ENCODE assay signal across 1 cellular context in the genomic region with DNA sequence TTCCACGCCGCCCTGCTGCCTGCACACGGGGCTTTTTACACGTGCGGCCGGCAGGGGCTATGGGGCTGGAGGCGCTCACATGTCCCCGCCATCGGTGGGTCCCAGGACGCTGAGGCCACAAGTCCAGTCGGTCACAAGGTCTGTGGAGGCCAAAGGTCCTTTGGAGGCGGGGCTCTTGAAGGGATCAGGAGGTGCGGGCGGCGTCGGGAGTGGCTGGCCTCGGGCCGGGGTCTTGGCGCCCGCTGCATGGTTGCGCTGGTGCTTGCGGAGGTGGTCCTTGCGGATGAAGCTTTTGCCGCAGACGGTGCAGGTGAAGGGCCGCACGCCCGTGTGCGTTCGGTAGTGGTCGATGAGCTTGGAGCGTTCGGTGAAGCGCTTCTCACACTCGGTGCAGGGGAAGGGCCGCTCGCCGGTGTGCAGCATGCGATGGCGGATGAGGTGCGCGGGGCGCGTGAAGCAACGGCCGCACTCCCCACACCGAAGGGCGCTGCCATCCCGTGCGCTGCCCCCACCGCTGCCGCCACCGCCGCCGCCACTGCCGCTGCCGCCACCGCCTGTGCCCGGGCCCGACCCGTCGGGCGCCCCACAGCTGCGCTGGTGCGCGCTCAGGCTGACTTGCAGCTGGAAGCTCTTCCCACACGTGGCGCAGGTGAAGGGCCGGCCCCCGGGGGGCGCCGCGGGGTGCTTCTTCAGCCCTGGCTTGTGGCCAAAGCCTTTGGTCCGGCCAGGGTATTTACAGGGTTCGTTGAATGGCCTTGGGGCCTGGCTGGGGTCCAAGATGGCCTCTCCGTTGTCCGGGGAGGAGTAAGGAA.
TF ChIP-seq lines count a peak whose summit lies in the region.

No MANE protein-coding gene starts in this region.

TF ChIP-seq in HCT116, 20 proteins besides CTCF, POLR2A, EP300 and RAD21 (continued from another document):
- TF ChIP-seq EZH2phosphoT487 (IDR thresholded peaks at IDR 0.05; ENCODE audit: borderline replicate concordance) (no peak), ZNF274 (IDR thresholded peaks at IDR 0.05; ENCODE audit: low read depth, low read length) (no peak), ELF1 (IDR thresholded peaks at IDR 0.05; ENCODE audit: borderline replicate concordance, low read depth) (no peak), SP1 (IDR thresholded peaks at IDR 0.05; ENCODE audit: low read depth) (no peak), ZFX (IDR thresholded peaks at IDR 0.05) (no peak), TCF7L2 (IDR thresholded peaks at IDR 0.05; ENCODE audit: borderline replicate concordance, extremely low read depth, insufficient read depth, insufficient read length) (no peak), POLR2AphosphoS5 (IDR thresholded peaks at IDR 0.05; ENCODE audit: low read depth, low read length) (no peak)
- TF ChIP-seq, protein P1, sequence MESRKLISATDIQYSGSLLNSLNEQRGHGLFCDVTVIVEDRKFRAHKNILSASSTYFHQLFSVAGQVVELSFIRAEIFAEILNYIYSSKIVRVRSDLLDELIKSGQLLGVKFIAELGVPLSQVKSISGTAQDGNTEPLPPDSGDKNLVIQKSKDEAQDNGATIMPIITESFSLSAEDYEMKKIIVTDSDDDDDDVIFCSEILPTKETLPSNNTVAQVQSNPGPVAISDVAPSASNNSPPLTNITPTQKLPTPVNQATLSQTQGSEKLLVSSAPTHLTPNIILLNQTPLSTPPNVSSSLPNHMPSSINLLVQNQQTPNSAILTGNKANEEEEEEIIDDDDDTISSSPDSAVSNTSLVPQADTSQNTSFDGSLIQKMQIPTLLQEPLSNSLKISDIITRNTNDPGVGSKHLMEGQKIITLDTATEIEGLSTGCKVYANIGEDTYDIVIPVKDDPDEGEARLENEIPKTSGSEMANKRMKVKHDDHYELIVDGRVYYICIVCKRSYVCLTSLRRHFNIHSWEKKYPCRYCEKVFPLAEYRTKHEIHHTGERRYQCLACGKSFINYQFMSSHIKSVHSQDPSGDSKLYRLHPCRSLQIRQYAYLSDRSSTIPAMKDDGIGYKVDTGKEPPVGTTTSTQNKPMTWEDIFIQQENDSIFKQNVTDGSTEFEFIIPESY (IDR thresholded peaks at IDR 0.05; ENCODE audit: extremely low read depth, insufficient replicate concordance, low read length) = no peak
